1 cellular context compared by ENCODE assay signal in the genomic region with DNA sequence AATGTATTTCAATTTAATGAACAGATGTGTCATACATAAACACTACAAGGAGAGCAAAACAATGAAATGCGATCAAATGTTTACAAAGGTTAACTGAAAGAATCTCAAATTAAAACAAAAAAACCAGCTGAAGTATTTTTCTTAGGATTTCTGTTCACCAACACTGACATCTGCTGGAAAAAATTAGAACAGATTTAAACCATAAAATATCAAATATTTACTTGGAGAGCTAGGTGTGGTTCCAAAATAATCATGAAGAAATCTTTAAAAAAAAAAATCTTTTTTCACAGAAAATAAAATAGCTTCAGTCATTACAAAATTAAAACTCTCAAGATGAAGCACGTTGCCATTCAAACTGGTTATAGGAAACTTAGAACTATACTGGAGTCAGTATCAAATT.
TF ChIP-seq lines count a peak whose summit lies in the region.

No MANE protein-coding gene starts in this region.

TF ChIP-seq in HEK293, 187 proteins besides CTCF, POLR2A, EP300 and RAD21 (continued from another document):
- TF ChIP-seq, protein P1, sequence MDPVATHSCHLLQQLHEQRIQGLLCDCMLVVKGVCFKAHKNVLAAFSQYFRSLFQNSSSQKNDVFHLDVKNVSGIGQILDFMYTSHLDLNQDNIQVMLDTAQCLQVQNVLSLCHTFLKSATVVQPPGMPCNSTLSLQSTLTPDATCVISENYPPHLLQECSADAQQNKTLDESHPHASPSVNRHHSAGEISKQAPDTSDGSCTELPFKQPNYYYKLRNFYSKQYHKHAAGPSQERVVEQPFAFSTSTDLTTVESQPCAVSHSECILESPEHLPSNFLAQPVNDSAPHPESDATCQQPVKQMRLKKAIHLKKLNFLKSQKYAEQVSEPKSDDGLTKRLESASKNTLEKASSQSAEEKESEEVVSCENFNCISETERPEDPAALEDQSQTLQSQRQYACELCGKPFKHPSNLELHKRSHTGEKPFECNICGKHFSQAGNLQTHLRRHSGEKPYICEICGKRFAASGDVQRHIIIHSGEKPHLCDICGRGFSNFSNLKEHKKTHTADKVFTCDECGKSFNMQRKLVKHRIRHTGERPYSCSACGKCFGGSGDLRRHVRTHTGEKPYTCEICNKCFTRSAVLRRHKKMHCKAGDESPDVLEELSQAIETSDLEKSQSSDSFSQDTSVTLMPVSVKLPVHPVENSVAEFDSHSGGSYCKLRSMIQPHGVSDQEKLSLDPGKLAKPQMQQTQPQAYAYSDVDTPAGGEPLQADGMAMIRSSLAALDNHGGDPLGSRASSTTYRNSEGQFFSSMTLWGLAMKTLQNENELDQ (tag by site-specific recombination; IDR thresholded peaks at IDR 0.05; ENCODE audit: low read depth): no peak
